Comparison of ENCODE assay signal across 10 cellular contexts in the genomic region with DNA sequence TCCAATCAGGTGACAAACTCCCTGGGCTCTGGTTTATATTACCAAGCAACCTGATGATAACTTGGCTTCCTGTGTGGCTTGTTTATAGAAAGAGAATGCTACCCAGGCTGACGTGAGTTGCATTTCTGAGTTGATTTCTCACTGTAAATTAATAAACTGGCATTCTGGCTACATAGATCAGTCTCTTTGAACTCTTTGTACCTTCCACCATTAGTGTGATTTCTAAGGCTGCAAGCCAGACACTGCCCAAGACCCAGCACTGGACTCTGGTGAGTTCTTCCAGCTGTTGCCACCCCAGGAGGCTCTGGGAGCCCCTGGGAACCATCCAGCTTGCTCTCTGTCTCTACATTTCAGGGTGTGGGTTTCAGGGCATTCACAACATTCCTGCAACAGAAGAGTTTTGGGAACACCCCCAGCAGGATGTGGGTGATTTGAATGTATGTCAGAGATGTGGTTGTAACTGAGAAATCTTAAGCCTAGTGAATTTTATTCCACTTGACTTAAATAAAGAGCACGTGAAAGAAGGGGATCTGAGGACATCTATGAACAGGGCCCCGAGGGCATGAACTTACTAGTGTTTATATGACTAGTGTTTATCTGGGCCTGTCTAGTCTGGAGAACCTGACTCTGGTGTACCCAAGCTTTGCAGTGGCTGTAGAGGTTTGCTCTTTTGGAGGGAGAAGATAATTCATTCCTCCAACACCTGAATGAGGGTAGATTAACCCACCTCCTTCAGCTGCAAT. TPM values are rescaled to one million over a fixed set of nuclear protein-coding genes. Genes with fewer than 3 reads are reported as not detected.
DNase-seq lines count a peak whose midpoint lies in the region; ATAC-seq and TF ChIP-seq lines count a peak whose summit lies in the region.
"Had no signal": no experiment of that assay in that cellular context is flagged by ENCODE, and none has a peak within 500 bp of the region (broad histone marks: within the 10 kb centered on the region; RNA-seq: fewer than 3 reads in every experiment).

No MANE protein-coding gene starts in this region.

- peak; percentile 67 for DNase-seq in ELF-1 (ENCODE audit: low read depth, low spot score)
- DNase-seq in Karpas-422 = peak; percentile 52
- peak; percentile 72 for DNase-seq in astrocyte of the hippocampus (ENCODE audit: low read depth, low spot score)
- DNase-seq in natural killer cell = peak; percentile 33
- DNase-seq in left lobe of liver (ENCODE audit: low spot score) = no peak
- DNase-seq in A673 (ENCODE audit: low spot score) = no peak
- DNase-seq: erythroblast; stimulated activated CD4-positive, alpha-beta T cell treated with anti-CD3 and anti-CD28 coated beads, Interleukin-4, amount 100 ng/mL, for 24 hours had no signal

- peak overlapping the region; percentile 79 for H3K4me3 Mint-ChIP-seq in natural killer cell

- H3K4me3 ChIP-seq in Karpas-422 (ENCODE audit: low read length) (no peak overlapping the region), A673 (ENCODE audit: low read depth, low read length, poor library complexity, severe bottlenecking) (no peak overlapping the region)

- H3K36me3 ChIP-seq in Karpas-422 (ENCODE audit: insufficient read depth, low read length) (no peaks in the 10 kb centered on the region), A673 (ENCODE audit: insufficient read depth, low read length, poor library complexity, severe bottlenecking) (no peaks in the 10 kb centered on the region)

- no peak overlapping the region for H3K9ac ChIP-seq in Karpas-422 (ENCODE audit: low read length)

- no peaks in the 10 kb centered on the region for H3K79me2 ChIP-seq in Karpas-422 (ENCODE audit: low read length)

- no peaks in the 10 kb centered on the region for H3K36me3 Mint-ChIP-seq in natural killer cell

- H3K9me3 ChIP-seq in Karpas-422 (ENCODE audit: low read length) = no peaks in the 10 kb centered on the region
- no peaks in the 10 kb centered on the region for H3K9me3 ChIP-seq in A673 (ENCODE audit: low read depth, low read length, poor library complexity, severe bottlenecking)

- H3K4me1 ChIP-seq in Karpas-422 (ENCODE audit: low read length) (peaks cover 21% of the 10 kb centered on the region), A673 (ENCODE audit: insufficient read depth, low read length, poor library complexity, severe bottlenecking) (peaks cover 6% of the 10 kb centered on the region)

- H3K27me3 Mint-ChIP-seq in natural killer cell (ENCODE audit: low read depth in 2 of 2) = peaks cover 0 to 3% of the 10 kb centered on the region in 2 donors

- H4K20me1 ChIP-seq in Karpas-422 (ENCODE audit: insufficient read depth, low read depth, low read length) = no peaks in the 10 kb centered on the region

- peak; percentile 23 to 35 (median 27) for ATAC-seq in natural killer cell
- ATAC-seq in left lobe of liver = no peak
- ATAC-seq in GM18498 (IDR thresholded peaks at IDR 0.05; ENCODE audit: unreplicated experiment) = no peak
- no peak for ATAC-seq in GM19467 (IDR thresholded peaks at IDR 0.05; ENCODE audit: unreplicated experiment)

- TF ChIP-seq CTCF in natural killer cell (IDR thresholded peaks at IDR 0.05) = no peak
- TF ChIP-seq CTCF in A673 (conservative IDR thresholded peaks at IDR 0.05; ENCODE audit: low read depth, low read length) = no peak

- POLR2A ChIA-PET in A673 (lab: Charles Lee; ENCODE audit: low non-redundant PET) = no interaction called here

- no peaks in the 10 kb centered on the region for H3K9me2 ChIP-seq in Karpas-422 (replicated peaks; ENCODE audit: insufficient read depth, low read length)

- BruUV-seq in A673 (replicated peaks; lab: Mats Ljungman, UMichigan) = no TSS peak

- peaks cover 38% of the 10 kb centered on the region in 2 donors for H3K4me1 Mint-ChIP-seq in natural killer cell

- intact Hi-C loops in natural killer cell (cut with micrococcal nuclease) (loop anchor here (2.0 to 5.0 kb wide), 2 partner anchors 72 to 244 kb away; a partner anchor contains a TSS), A673 (cut with micrococcal nuclease; ENCODE audit: unreplicated experiment) (no loop called here)

- CTCF ChIA-PET in A673 (lab: Charles Lee) = no interaction called here

- no peaks in the 10 kb centered on the region for H3K9me3 Mint-ChIP-seq in natural killer cell

- H3K4me2 ChIP-seq in Karpas-422 (ENCODE audit: low read depth, low read length, poor library complexity, severe bottlenecking) = no peak overlapping the region

- peak overlapping the region; percentile 85 to 91 for H3K27ac Mint-ChIP-seq in natural killer cell

- no peaks in the 10 kb centered on the region for H3K27me3 ChIP-seq in Karpas-422 (ENCODE audit: low read length)
- no peaks in the 10 kb centered on the region for H3K27me3 ChIP-seq in A673 (replicated peaks; ENCODE audit: insufficient read depth, low read depth, low read length, poor library complexity)

- H3K27ac ChIP-seq in Karpas-422 (ENCODE audit: low read length) = no peak overlapping the region
- no peak overlapping the region for H3K27ac ChIP-seq in A673 (ENCODE audit: low read depth, low read length, poor library complexity, severe bottlenecking)

- H2AFZ ChIP-seq in Karpas-422 (ENCODE audit: low read length) = no peak overlapping the region

RNA-seq across cellular contexts. Expression of a gene that starts 30.3 kb away (rescaled TPM):
- 1.7 and 4.0 TPM in 2 replicates for total RNA-seq in Karpas-422 (2014; rRNA removed; shearing (Covaris generic); ENCODE audit: low replicate concordance)
- total RNA-seq in natural killer cell (1 to 10 TPM; 1.9 to 8.0 (median 3.5) TPM), left lobe of liver (0.45 TPM), A673 (2021) (3.0 and 3.4 TPM in 2 replicates)

Comparison
In these comparisons a context has a peak if more than half of its experiments do, and no peak if none do; other contexts are left out.
1. DNase-seq: peak in ELF-1 (single experiment), Karpas-422 (single experiment), astrocyte of the hippocampus (single experiment) and natural killer cell (single experiment); none in left lobe of liver (single experiment) and A673 (single experiment).
2. ATAC-seq: peak in natural killer cell (3 of 3); none in left lobe of liver (single experiment), GM18498 (single experiment) and GM19467 (single experiment).